1 cellular context compared by ENCODE assay signal in genomic region chr16:30488764-30489595, GRCh38.
TF ChIP-seq lines count a peak whose summit lies in the region.

No MANE protein-coding gene starts in this region.

TF ChIP-seq in K562, 482 proteins besides CTCF, POLR2A, EP300 and RAD21:
- TF ChIP-seq, protein P1, sequence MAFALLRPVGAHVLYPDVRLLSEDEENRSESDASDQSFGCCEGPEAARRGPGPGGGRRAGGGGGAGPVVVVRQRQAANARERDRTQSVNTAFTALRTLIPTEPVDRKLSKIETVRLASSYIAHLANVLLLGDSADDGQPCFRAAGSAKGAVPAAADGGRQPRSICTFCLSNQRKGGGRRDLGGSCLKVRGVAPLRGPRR (CRISPR knock-in tag; IDR thresholded peaks at IDR 0.05) = no peak
- TF ChIP-seq EHMT2 (IDR thresholded peaks at IDR 0.05) = no peak
- no peak for TF ChIP-seq STAG1 (CRISPR knock-in tag; IDR thresholded peaks at IDR 0.05; ENCODE audit: borderline replicate concordance)
- TF ChIP-seq PTBP1 (IDR thresholded peaks at IDR 0.05; ENCODE audit: low read depth, low read length) = no peak
- TF ChIP-seq, protein P2, sequence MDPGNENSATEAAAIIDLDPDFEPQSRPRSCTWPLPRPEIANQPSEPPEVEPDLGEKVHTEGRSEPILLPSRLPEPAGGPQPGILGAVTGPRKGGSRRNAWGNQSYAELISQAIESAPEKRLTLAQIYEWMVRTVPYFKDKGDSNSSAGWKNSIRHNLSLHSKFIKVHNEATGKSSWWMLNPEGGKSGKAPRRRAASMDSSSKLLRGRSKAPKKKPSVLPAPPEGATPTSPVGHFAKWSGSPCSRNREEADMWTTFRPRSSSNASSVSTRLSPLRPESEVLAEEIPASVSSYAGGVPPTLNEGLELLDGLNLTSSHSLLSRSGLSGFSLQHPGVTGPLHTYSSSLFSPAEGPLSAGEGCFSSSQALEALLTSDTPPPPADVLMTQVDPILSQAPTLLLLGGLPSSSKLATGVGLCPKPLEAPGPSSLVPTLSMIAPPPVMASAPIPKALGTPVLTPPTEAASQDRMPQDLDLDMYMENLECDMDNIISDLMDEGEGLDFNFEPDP (CRISPR knock-in tag; IDR thresholded peaks at IDR 0.05) = no peak
- TF ChIP-seq TBL1XR1 (IDR thresholded peaks at IDR 0.05; ENCODE audit: low read length in 2 of 2) = no peak
- no peak for TF ChIP-seq ZNF384 (IDR thresholded peaks at IDR 0.05; ENCODE audit: low read depth, low read length)
- TF ChIP-seq TARDBP (IDR thresholded peaks at IDR 0.05) = no peak
- TF ChIP-seq, protein P3, sequence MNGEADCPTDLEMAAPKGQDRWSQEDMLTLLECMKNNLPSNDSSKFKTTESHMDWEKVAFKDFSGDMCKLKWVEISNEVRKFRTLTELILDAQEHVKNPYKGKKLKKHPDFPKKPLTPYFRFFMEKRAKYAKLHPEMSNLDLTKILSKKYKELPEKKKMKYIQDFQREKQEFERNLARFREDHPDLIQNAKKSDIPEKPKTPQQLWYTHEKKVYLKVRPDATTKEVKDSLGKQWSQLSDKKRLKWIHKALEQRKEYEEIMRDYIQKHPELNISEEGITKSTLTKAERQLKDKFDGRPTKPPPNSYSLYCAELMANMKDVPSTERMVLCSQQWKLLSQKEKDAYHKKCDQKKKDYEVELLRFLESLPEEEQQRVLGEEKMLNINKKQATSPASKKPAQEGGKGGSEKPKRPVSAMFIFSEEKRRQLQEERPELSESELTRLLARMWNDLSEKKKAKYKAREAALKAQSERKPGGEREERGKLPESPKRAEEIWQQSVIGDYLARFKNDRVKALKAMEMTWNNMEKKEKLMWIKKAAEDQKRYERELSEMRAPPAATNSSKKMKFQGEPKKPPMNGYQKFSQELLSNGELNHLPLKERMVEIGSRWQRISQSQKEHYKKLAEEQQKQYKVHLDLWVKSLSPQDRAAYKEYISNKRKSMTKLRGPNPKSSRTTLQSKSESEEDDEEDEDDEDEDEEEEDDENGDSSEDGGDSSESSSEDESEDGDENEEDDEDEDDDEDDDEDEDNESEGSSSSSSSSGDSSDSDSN (IDR thresholded peaks at IDR 0.05; ENCODE audit: borderline replicate concordance in 1 of 2, low read depth in 2 of 2, low read length in 2 of 2) = no peak
- no peak for TF ChIP-seq ZNF639 (CRISPR knock-in tag; conservative IDR thresholded peaks at IDR 0.05 in 1 of 2, IDR thresholded peaks at IDR 0.05 in 1 of 2)
